ENCODE assay signal across 17 cellular contexts in genomic region chr15:74415966-74416916, GRCh38. TPM values are rescaled to one million over a fixed set of nuclear protein-coding genes. Genes with fewer than 3 reads are reported as not detected.
DNase-seq lines count a peak whose midpoint lies in the region; ATAC-seq and TF ChIP-seq lines count a peak whose summit lies in the region.
"Had no signal": no experiment of that assay in that cellular context is flagged by ENCODE, and none has a peak within 500 bp of the region (broad histone marks: within the 10 kb centered on the region; RNA-seq: fewer than 3 reads in every experiment).

No MANE protein-coding gene starts in this region.

- no peak overlapping the region for H3K4me2 ChIP-seq in OCI-LY3 (ENCODE audit: low read length)
- H3K4me2 ChIP-seq in smooth muscle cell, result no peak overlapping the region

- peaks cover 16% of the 10 kb centered on the region for H3K4me1 Mint-ChIP-seq in activated CD4-positive, alpha-beta T cell treated with anti-CD3 and anti-CD28 coated beads for 36 hours
- H3K4me1 Mint-ChIP-seq in central memory CD8-positive, alpha-beta T cell, result peaks cover 57% of the 10 kb centered on the region

- peak overlapping the region; percentile 12 for H3K27ac Mint-ChIP-seq in activated CD4-positive, alpha-beta T cell treated with anti-CD3 and anti-CD28 coated beads for 36 hours
- H3K27ac Mint-ChIP-seq in central memory CD8-positive, alpha-beta T cell (ENCODE audit: low read depth), result peak overlapping the region; percentile 42

- no peak overlapping the region for H3K4me3 Mint-ChIP-seq in activated CD4-positive, alpha-beta T cell treated with anti-CD3 and anti-CD28 coated beads for 36 hours
- H3K4me3 Mint-ChIP-seq in central memory CD8-positive, alpha-beta T cell, result no peak overlapping the region

- H2AFZ ChIP-seq in OCI-LY3 (ENCODE audit: low read depth, low read length), result no peak overlapping the region
- no peak overlapping the region for H2AFZ ChIP-seq in smooth muscle cell (ENCODE audit: low read depth)

- H3F3A ChIP-seq in smooth muscle cell (ENCODE audit: low read depth), result no peaks in the 10 kb centered on the region

- H3K79me2 ChIP-seq in OCI-LY3 (ENCODE audit: low read length) (peaks cover 96% of the 10 kb centered on the region), smooth muscle cell (ENCODE audit: low read depth) (peaks cover 25% of the 10 kb centered on the region)

- H3K27ac ChIP-seq in OCI-LY3 (ENCODE audit: low read length) (peak overlapping the region; percentile 31), smooth muscle cell (ENCODE audit: low read depth) (peak overlapping the region; percentile 4), psoas muscle (no peak overlapping the region), body of pancreas (no peak overlapping the region)
- H3K27ac ChIP-seq: ascending aorta, gastrocnemius medialis had no signal

- POLR2A ChIA-PET in activated CD4-positive, alpha-beta T cell treated with anti-CD3 and anti-CD28 coated beads for 36 hours (lab: Charles Lee), result no interaction called here

- TF ChIP-seq CTCF in OCI-LY3 (IDR thresholded peaks at IDR 0.05; ENCODE audit: low read depth, low read length), result no peak
- no peak for TF ChIP-seq CTCF in smooth muscle cell (IDR thresholded peaks at IDR 0.05; ENCODE audit: borderline replicate concordance, insufficient read depth, poor library complexity, severe bottlenecking)
- TF ChIP-seq CTCF in psoas muscle (IDR thresholded peaks at IDR 0.05), result no peak
- no peak for TF ChIP-seq CTCF in body of pancreas (IDR thresholded peaks at IDR 0.05)

- H4K20me1 ChIP-seq in OCI-LY3 (ENCODE audit: insufficient read depth, low read length), result peaks cover 100% of the 10 kb centered on the region
- H4K20me1 ChIP-seq in smooth muscle cell (ENCODE audit: low read depth), result peaks cover 45% of the 10 kb centered on the region

- H3K4me3 ChIP-seq in OCI-LY3 (ENCODE audit: low read length), result no peak overlapping the region
- H3K4me3 ChIP-seq in smooth muscle cell, result no peak overlapping the region
- no peak overlapping the region for H3K4me3 ChIP-seq in psoas muscle
- no peak overlapping the region for H3K4me3 ChIP-seq in body of pancreas
- H3K4me3 ChIP-seq: ascending aorta, gastrocnemius medialis, MG63 had no signal

- peak; percentile 28 for ATAC-seq in activated CD4-positive, alpha-beta T cell treated with anti-CD3 and anti-CD28 coated beads for 36 hours
- ATAC-seq in central memory CD8-positive, alpha-beta T cell (replicated peaks; ENCODE audit: extremely low read depth, poor library complexity, severe bottlenecking), result no peak
- ATAC-seq in psoas muscle, result no peak
- no peak for ATAC-seq in GM18861 (IDR thresholded peaks at IDR 0.05; ENCODE audit: unreplicated experiment)
- ATAC-seq in body of pancreas, result no peak
- ATAC-seq: gastrocnemius medialis had no signal

- intact Hi-C loops in activated CD4-positive, alpha-beta T cell treated with anti-CD3 and anti-CD28 coated beads for 36 hours (cut with DNase I, micrococcal nuclease), result no loop called here
- intact Hi-C loops in psoas muscle (cut with DNase I) (no loop called here), body of pancreas (cut with DNase I) (no loop called here)

- WGBS in smooth muscle cell (ENCODE audit: low lambda C conversion rate), result 85% methylated on average over 18 of the region's 19 CpGs
- WGBS in psoas muscle, 3 donors, result 70 to 76% (median 71%) methylated on average over 19 of the region's 19 CpGs
- 81 to 82% methylated on average over 14 to 19 of the region's 19 CpGs for WGBS in body of pancreas, 2 donors

- no peaks in the 10 kb centered on the region for H3K27me3 Mint-ChIP-seq in activated CD4-positive, alpha-beta T cell treated with anti-CD3 and anti-CD28 coated beads for 36 hours
- H3K27me3 Mint-ChIP-seq in central memory CD8-positive, alpha-beta T cell, result no peaks in the 10 kb centered on the region

- H3K9me3 Mint-ChIP-seq in activated CD4-positive, alpha-beta T cell treated with anti-CD3 and anti-CD28 coated beads for 36 hours (ENCODE audit: low read depth), result no peaks in the 10 kb centered on the region
- H3K9me3 Mint-ChIP-seq in central memory CD8-positive, alpha-beta T cell, result no peaks in the 10 kb centered on the region

- no peak for DNase-seq in activated CD4-positive, alpha-beta T cell treated with anti-CD3 and anti-CD28 coated beads for 36 hours
- no peak for DNase-seq in activated CD4-positive, alpha-beta T cell treated with anti-CD3 and anti-CD28 coated beads, Interleukin-2, amount 50 U/mL, for 1 hour
- no peak for DNase-seq in central memory CD8-positive, alpha-beta T cell (ENCODE audit: low spot score in 2 of 2)
- DNase-seq in smooth muscle cell (lab: John Stamatoyannopoulos, UW; ENCODE audit: unreplicated experiment) (no peak), psoas muscle (no peak), body of pancreas (no peak)
- DNase-seq: Calu3; effector CD4-positive, alpha-beta T cell; gastrocnemius medialis; islet precursor cell; MG63; small intestine had no signal

- H3K36me3 Mint-ChIP-seq in activated CD4-positive, alpha-beta T cell treated with anti-CD3 and anti-CD28 coated beads for 36 hours (ENCODE audit: low read depth), result peaks cover 44% of the 10 kb centered on the region
- peaks cover 11% of the 10 kb centered on the region for H3K36me3 Mint-ChIP-seq in central memory CD8-positive, alpha-beta T cell (ENCODE audit: insufficient read depth)

- peaks cover 46% of the 10 kb centered on the region for H3K4me1 ChIP-seq in OCI-LY3 (ENCODE audit: low read length)
- peaks cover 5% of the 10 kb centered on the region for H3K4me1 ChIP-seq in smooth muscle cell (ENCODE audit: low read depth)
- no peaks in the 10 kb centered on the region for H3K4me1 ChIP-seq in psoas muscle
- H3K4me1 ChIP-seq in body of pancreas, result no peaks in the 10 kb centered on the region
- H3K4me1 ChIP-seq: ascending aorta had no signal

- peaks cover 96% of the 10 kb centered on the region for H3K36me3 ChIP-seq in OCI-LY3 (replicated peaks; ENCODE audit: low read depth, low read length)
- no peaks in the 10 kb centered on the region for H3K36me3 ChIP-seq in smooth muscle cell (ENCODE audit: low read depth)
- H3K36me3 ChIP-seq in psoas muscle (ENCODE audit: insufficient read depth in 1 of 2, low read depth in 1 of 2), result no peaks in the 10 kb centered on the region
- no peaks in the 10 kb centered on the region for H3K36me3 ChIP-seq in body of pancreas (replicated peaks in 1 of 2; ENCODE audit: insufficient read depth in 1 of 2, low read depth in 2 of 2)
- H3K36me3 ChIP-seq: ascending aorta, gastrocnemius medialis had no signal

- no peak for TF ChIP-seq POLR2A in body of pancreas (IDR thresholded peaks at IDR 0.05)

- CTCF ChIA-PET in activated CD4-positive, alpha-beta T cell treated with anti-CD3 and anti-CD28 coated beads for 36 hours (lab: Charles Lee), result no interaction called here

- no peak overlapping the region for H3K9ac ChIP-seq in OCI-LY3 (ENCODE audit: low read length)
- no peak overlapping the region for H3K9ac ChIP-seq in smooth muscle cell (ENCODE audit: low read depth)

- H3K9me3 ChIP-seq in OCI-LY3 (ENCODE audit: insufficient read depth, low read length) (no peaks in the 10 kb centered on the region), smooth muscle cell (replicated peaks; ENCODE audit: low read depth) (no peaks in the 10 kb centered on the region), psoas muscle (no peaks in the 10 kb centered on the region), body of pancreas (no peaks in the 10 kb centered on the region)
- H3K9me3 ChIP-seq: ascending aorta, gastrocnemius medialis, MG63 had no signal

- H3K27me3 ChIP-seq in OCI-LY3 (ENCODE audit: low read depth, low read length) (no peaks in the 10 kb centered on the region), smooth muscle cell (ENCODE audit: low read depth) (no peaks in the 10 kb centered on the region), psoas muscle (ENCODE audit: insufficient read depth in 3 of 3, low read length in 2 of 3) (no peaks in the 10 kb centered on the region), body of pancreas (no peaks in the 10 kb centered on the region)
- H3K27me3 ChIP-seq: ascending aorta, gastrocnemius medialis, MG63 had no signal

RNA-seq across cellular contexts. Expression of gene SEMA7A, which starts 17.5 kb away (rescaled TPM):
- 10 to 100 TPM; 57.3 to 57.7 TPM for total RNA-seq in activated CD4-positive, alpha-beta T cell treated with anti-CD3 and anti-CD28 coated beads for 36 hours
- total RNA-seq in smooth muscle cell, result 33.7 and 44.5 TPM in 2 replicates
- polyA plus RNA-seq in smooth muscle cell, result 9.3 and 14.9 TPM in 2 replicates
- 1 to 10 TPM in 3 of 4 donors, under 1 TPM in 1; 0.71 to 2.0 (median 1.5) TPM for total RNA-seq in psoas muscle
- polyA plus RNA-seq in psoas muscle, result 1 to 10 TPM in 1 of 3 donors, under 1 TPM in 2; 0.44 to 1.2 (median 0.46) TPM
- under 1 TPM; 0.33 to 0.52 TPM for total RNA-seq in body of pancreas

RNA-seq across cellular contexts. Expression of gene UBL7, which starts 44.7 kb away (rescaled TPM):
- 10 to 100 TPM; 47.5 to 48.6 TPM for total RNA-seq in activated CD4-positive, alpha-beta T cell treated with anti-CD3 and anti-CD28 coated beads for 36 hours
- total RNA-seq in smooth muscle cell, result 54.5 and 60.6 TPM in 2 replicates
- polyA plus RNA-seq in smooth muscle cell, result 64.4 and 64.8 TPM in 2 replicates
- total RNA-seq in psoas muscle, result 10 to 100 TPM; 52.3 to 72.7 (median 59.7) TPM
- polyA plus RNA-seq in psoas muscle, result 10 to 100 TPM; 45.5 to 91.7 (median 62.8) TPM
- 10 to 100 TPM; 25.7 to 47.2 TPM for total RNA-seq in body of pancreas

RNA-seq across cellular contexts. Expression of gene CYP11A1, which starts 48.8 kb away (rescaled TPM):
- not detected for total RNA-seq in activated CD4-positive, alpha-beta T cell treated with anti-CD3 and anti-CD28 coated beads for 36 hours
- total RNA-seq in smooth muscle cell (2.2 and 6.6 TPM in 2 replicates), psoas muscle (1 to 10 TPM in 2 of 4 donors, under 1 TPM in 2; 0.61 to 5.0 (median 2.2) TPM), body of pancreas (under 1 TPM; 0.26 to 0.99 TPM)
- polyA plus RNA-seq in smooth muscle cell (3.5 and 5.1 TPM in 2 replicates), psoas muscle (under 1 TPM; 0.14 to 0.24 (median 0.18) TPM)
- total RNA-seq: Calu3, myocyte, OCI-LY7 had no signal

Comparison
In these comparisons a context has a peak if more than half of its experiments do, and no peak if none do; other contexts are left out.
1. H3K27ac ChIP-seq: peak in OCI-LY3 (single experiment) and smooth muscle cell (single experiment); none in psoas muscle (single experiment) and body of pancreas (0 of 4).
2. RNA of gene SEMA7A, which starts 17.5 kb away (total RNA-seq): 57.3 to 57.7 TPM in activated CD4-positive, alpha-beta T cell treated with anti-CD3 and anti-CD28 coated beads for 36 hours and 33.7 to 44.5 TPM in smooth muscle cell; 0.71 to 2.0 TPM in psoas muscle and 0.33 to 0.52 TPM in body of pancreas; every median in the first group is over 10 times any median in the second.